8 cellular contexts compared by ENCODE assay signal in genomic region chr14:22112004-22112403, GRCh38.
A peak's percentile ranks its signal among the peaks of the same experiment; 100 is the strongest.
DNase-seq lines count a peak whose midpoint lies in the region; ATAC-seq and TF ChIP-seq lines count a peak whose summit lies in the region.

No MANE protein-coding gene starts in this region.

- DNase-seq in DMS 273 (lab: John Stamatoyannopoulos, UW; ENCODE audit: unreplicated experiment) (peak; percentile 28), DMS 273 treated with DMSO at 0.1 percent for 48 hours (lab: John Stamatoyannopoulos, UW) (no peak), T follicular helper cell (ENCODE audit: low read depth) (peak; percentile 25), cardiac fibroblast (ENCODE audit: low read depth in 2 of 2) (peak in 1 of 2 donors; percentile 1), epidermal melanocyte (ENCODE audit: insufficient read length, low spot score) (no peak), SIG-M5 treated with dmso at 0.1 percent for 504 hours (lab: John Stamatoyannopoulos, UW; ENCODE audit: unreplicated experiment) (no peak)
- peak; percentile 60 for DNase-seq in stimulated activated CD4-positive, alpha-beta T cell treated with anti-CD3 and anti-CD28 coated beads, Interleukin-15, amount 100 ng/mL, for 24 hours

- TF ChIP-seq CTCF in cardiac fibroblast (IDR thresholded peaks at IDR 0.05; ENCODE audit: low read depth, low read length) = peak; percentile 31

- ATAC-seq in HG03135 (IDR thresholded peaks at IDR 0.05; ENCODE audit: unreplicated experiment) = no peak

- no peak overlapping the region for H3K4me3 ChIP-seq in cardiac fibroblast (replicated peaks in 1 of 2; ENCODE audit: low read depth in 2 of 2, low read length in 2 of 2)

Comparison
In these comparisons a context has a peak if more than half of its experiments do, and no peak if none do; other contexts are left out.
1. DNase-seq: peak in DMS 273 (single experiment), T follicular helper cell (single experiment) and stimulated activated CD4-positive, alpha-beta T cell treated with anti-CD3 and anti-CD28 coated beads, Interleukin-15, amount 100 ng/mL, for 24 hours (single experiment); none in DMS 273 treated with DMSO at 0.1 percent for 48 hours (single experiment), epidermal melanocyte (single experiment) and SIG-M5 treated with dmso at 0.1 percent for 504 hours (single experiment).